Comparison of ENCODE assay signal across 18 cellular contexts in genomic region chr2:17979707-17980106, GRCh38.
A peak's percentile ranks its signal among the peaks of the same experiment; 100 is the strongest.
DNase-seq lines count a peak whose midpoint lies in the region; ATAC-seq and TF ChIP-seq lines count a peak whose summit lies in the region.
"Had no signal": no experiment of that assay in that cellular context is flagged by ENCODE, and none has a peak within 500 bp of the region (broad histone marks: within the 10 kb centered on the region; RNA-seq: fewer than 3 reads in every experiment).

No MANE protein-coding gene starts in this region.

- H3K4me1 ChIP-seq in mammary epithelial cell (ENCODE audit: insufficient read depth, low read length), result peaks cover 14% of the 10 kb centered on the region

- no TSS peak for BruUV-seq in mammary epithelial cell (replicated peaks; lab: Mats Ljungman, UMichigan)

- no peak overlapping the region for H3K4me3 ChIP-seq in mammary epithelial cell (replicated peaks in 1 of 3; ENCODE audit: insufficient read depth in 1 of 3, low read depth in 2 of 3, low read length in 3 of 3)

- CTCF ChIA-PET in mammary epithelial cell (lab: Charles Lee; ENCODE audit: low non-redundant PET), result no interaction called here

- TF ChIP-seq CTCF in mammary epithelial cell (conservative IDR thresholded peaks at IDR 0.05 in 1 of 2, IDR thresholded peaks at IDR 0.05 in 1 of 2; ENCODE audit: extremely low read depth in 1 of 2, insufficient read depth in 1 of 2, low read depth in 1 of 2, low read length in 2 of 2), result no peak

- intact Hi-C loops in mammary epithelial cell (cut with micrococcal nuclease), result no loop called here

- H3K9me3 ChIP-seq in mammary epithelial cell (replicated peaks; ENCODE audit: insufficient read depth, low read length), result no peaks in the 10 kb centered on the region

- no peak overlapping the region for H3K4me2 ChIP-seq in mammary epithelial cell (ENCODE audit: insufficient read depth, low read depth, low read length)

- no peak for ATAC-seq in esophagus mucosa

- H3K9ac ChIP-seq in mammary epithelial cell (ENCODE audit: insufficient read depth, low read length), result no peak overlapping the region

- no peaks in the 10 kb centered on the region for H3K36me3 ChIP-seq in mammary epithelial cell (ENCODE audit: insufficient read depth, low read length)

- dilution Hi-C loops in mammary epithelial cell (cut with HindIII; ENCODE audit: low sequenced_read_pairs), result no loop called here

- H4K20me1 ChIP-seq in mammary epithelial cell (ENCODE audit: insufficient read depth, low read length), result no peaks in the 10 kb centered on the region

- DNase-seq in AG08395 (ENCODE audit: low spot score), result peak; percentile 81
- DNase-seq in HK-2 (ENCODE audit: unreplicated experiment), result peak; percentile 7
- peak; percentile 76 for DNase-seq in amniotic epithelial cell (ENCODE audit: low read depth)
- DNase-seq in iris pigment epithelial cell (ENCODE audit: low read depth), result peak; percentile 54
- DNase-seq in 8988T, result no peak
- no peak for DNase-seq in activated naive CD4-positive, alpha-beta T cell (lab: John Stamatoyannopoulos, UW)
- DNase-seq in mammary epithelial cell, result no peak
- DNase-seq: activated CD4-positive, alpha-beta T cell treated with anti-CD3 and anti-CD28 coated beads for 1 hour; activated T-cell treated with anti-CD3 and anti-CD28 coated beads, Interleukin-2, amount 50 U/mL, for 48 hours; DMS 273 treated with DMSO at 0.1 percent for 48 hours; GOT3; NCI-H2107; NCI-H510A; retina; stimulated activated CD8-positive, alpha-beta memory T cell treated with anti-CD3 and anti-CD28 coated beads, Interleukin-4, amount 100 ng/mL, for 48 hours; substantia nigra had no signal

- no peak overlapping the region for H3K27ac ChIP-seq in mammary epithelial cell (ENCODE audit: insufficient read depth, low read depth, low read length)
- H3K27ac ChIP-seq: RWPE1 had no signal

- H3K79me2 ChIP-seq in mammary epithelial cell (ENCODE audit: insufficient read depth, low read length), result no peaks in the 10 kb centered on the region

- H2AFZ ChIP-seq in mammary epithelial cell (ENCODE audit: low read depth, low read length), result no peak overlapping the region

- no peaks in the 10 kb centered on the region for H3K27me3 ChIP-seq in mammary epithelial cell (ENCODE audit: insufficient read depth, low read length)

- in situ Hi-C loops in mammary epithelial cell (cut with MboI; ENCODE audit: low sequenced_read_pairs in 2 of 2), result no loop called here

Comparison
In these comparisons a context has a peak if more than half of its experiments do, and no peak if none do; other contexts are left out.
1. DNase-seq: peak in AG08395 (single experiment), HK-2 (single experiment), amniotic epithelial cell (single experiment) and iris pigment epithelial cell (single experiment); none in 8988T (single experiment), activated naive CD4-positive, alpha-beta T cell (0 of 4) and mammary epithelial cell (single experiment).